25 cellular contexts compared by ENCODE assay signal in the genomic region with DNA sequence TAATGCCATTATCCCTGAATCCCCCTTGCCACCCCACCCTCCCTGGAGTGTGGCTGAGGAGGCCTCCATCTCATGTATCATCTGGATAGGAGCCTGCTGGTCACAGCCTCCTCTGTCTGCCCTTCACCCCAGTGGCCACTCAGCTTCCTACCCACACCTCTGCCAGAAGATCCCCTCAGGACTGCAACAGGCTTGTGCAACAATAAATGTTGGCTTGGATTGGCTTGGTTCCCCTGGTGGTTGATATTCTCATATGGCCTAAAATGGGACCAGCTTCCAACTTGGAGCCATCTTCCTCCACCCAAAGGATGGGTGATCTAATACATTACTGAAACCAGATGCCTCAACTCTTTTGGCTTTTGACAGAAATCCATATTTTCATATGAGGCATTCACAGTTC. TPM values are rescaled to one million over a fixed set of nuclear protein-coding genes. Genes with fewer than 3 reads are reported as not detected.
"Had no signal": no experiment of that assay in that cellular context is flagged by ENCODE, and none has a peak within 500 bp of the region (broad histone marks: within the 10 kb centered on the region; RNA-seq: fewer than 3 reads in every experiment).

No MANE protein-coding gene starts in this region.

- H3K36me3 Mint-ChIP-seq: natural killer cell treated with Interleukin-12 subunit alpha and Interleukin-12 subunit beta and Interleukin-15 and Interleukin-18, amount 100 ng/mL, for 72 hours had no signal

- H3K27me3 Mint-ChIP-seq: activated naive CD4-positive, alpha-beta T cell treated with anti-CD3 and anti-CD28 coated beads, Interleukin-2, amount 50 U/mL, for 24 hours; natural killer cell treated with Interleukin-12 subunit alpha and Interleukin-12 subunit beta and Interleukin-15 and Interleukin-18, amount 100 ng/mL, for 72 hours had no signal

- ATAC-seq: activated CD8-positive, alpha-beta T cell treated with anti-CD3 and anti-CD28 coated beads, Interleukin-2, amount 10 ng/mL, durations not matched to agents 7 days and 5 days; gastroesophageal sphincter; natural killer cell treated with Interleukin-12 subunit alpha and Interleukin-12 subunit beta and Interleukin-15 and Interleukin-18, amount 100 ng/mL, for 72 hours; psoas muscle; right cardiac atrium had no signal

- H3K4me3 ChIP-seq: colonic mucosa, dorsolateral prefrontal cortex, gastroesophageal sphincter, left ventricle myocardium inferior, ovary, psoas muscle, stomach, transverse colon, uterus had no signal

- H3K36me3 ChIP-seq: colonic mucosa, gastroesophageal sphincter, left ventricle myocardium inferior, neutrophil, ovary, transverse colon, uterus had no signal

- H3K27me3 ChIP-seq: colonic mucosa, dorsolateral prefrontal cortex, gastroesophageal sphincter, neutrophil, ovary, stomach, transverse colon, uterus had no signal

- H3K4me1 ChIP-seq: colonic mucosa, psoas muscle, uterus had no signal

- DNase-seq: activated CD4-positive, alpha-beta T cell treated with anti-CD3 and anti-CD28 coated beads for 1 hour; activated CD4-positive, alpha-beta T cell treated with anti-CD3 and anti-CD28 coated beads, Interleukin-2, amount 50 U/mL, for 1 hour; activated CD8-positive, alpha-beta T cell treated with anti-CD3 and anti-CD28 coated beads, Interleukin-2, amount 10 ng/mL, durations not matched to agents 7 days and 5 days; activated gamma-delta T cell; central memory CD4-positive, alpha-beta T cell; colonic mucosa; dorsolateral prefrontal cortex; endodermal cell; head of caudate nucleus; hypothalamus; left ventricle myocardium inferior; ovary; psoas muscle; right cardiac atrium; stimulated activated CD4-positive, alpha-beta T cell treated with anti-CD3 and anti-CD28 coated beads, Interleukin-1b, Interleukin-23, amount 100 ng/mL, for 48 hours; stomach; transverse colon; uterus had no signal

- H3K27ac ChIP-seq: colonic mucosa, dorsolateral prefrontal cortex, gastroesophageal sphincter, left ventricle myocardium inferior, neutrophil, ovary, psoas muscle, stomach, transverse colon, uterus had no signal

- H3K27ac Mint-ChIP-seq: activated CD8-positive, alpha-beta T cell treated with anti-CD3 and anti-CD28 coated beads, Interleukin-2, amount 10 ng/mL, durations not matched to agents 7 days and 5 days; activated T-helper 1 cell treated with anti-CD3 and anti-CD28 coated beads, Interleukin-12 subunit alpha, Interleukin-12 subunit beta, Interleukin-2, Interleukin-4 antibody, amounts not matched to agents 30 ng/mL and 10 ng/mL and 1 ng/mL, durations not matched to agents 14 hours and 24 hours and 36 hours; endodermal cell; natural killer cell treated with Interleukin-12 subunit alpha and Interleukin-12 subunit beta and Interleukin-15 and Interleukin-18, amount 100 ng/mL, for 72 hours; T-helper 2 cell treated with Interferon-gamma antibody and Interleukin-4, amounts not matched to agents 5 μg/mL and 100 μg/mL, for 36 hours had no signal

- H3K9me3 ChIP-seq: colonic mucosa, gastroesophageal sphincter, left ventricle myocardium inferior, neutrophil, ovary, psoas muscle, stomach, transverse colon, uterus had no signal

- H3K9me3 Mint-ChIP-seq: activated naive CD4-positive, alpha-beta T cell treated with anti-CD3 and anti-CD28 coated beads, Interleukin-2, amount 50 U/mL, for 24 hours; activated T-helper 1 cell treated with anti-CD3 and anti-CD28 coated beads, Interleukin-12 subunit alpha, Interleukin-12 subunit beta, Interleukin-2, Interleukin-4 antibody, amounts not matched to agents 30 ng/mL and 10 ng/mL and 1 ng/mL, durations not matched to agents 14 hours and 24 hours and 36 hours; endodermal cell; natural killer cell treated with Interleukin-12 subunit alpha and Interleukin-12 subunit beta and Interleukin-15 and Interleukin-18, amount 100 ng/mL, for 72 hours; T-helper 2 cell treated with Interferon-gamma antibody and Interleukin-4, amounts not matched to agents 5 μg/mL and 100 μg/mL, for 36 hours had no signal

- H3K4me3 Mint-ChIP-seq: activated CD8-positive, alpha-beta T cell treated with anti-CD3 and anti-CD28 coated beads, Interleukin-2, amount 10 ng/mL, durations not matched to agents 7 days and 5 days; activated naive CD4-positive, alpha-beta T cell treated with anti-CD3 and anti-CD28 coated beads, Interleukin-2, amount 50 U/mL, for 24 hours; activated T-helper 1 cell treated with anti-CD3 and anti-CD28 coated beads, Interleukin-12 subunit alpha, Interleukin-12 subunit beta, Interleukin-2, Interleukin-4 antibody, amounts not matched to agents 30 ng/mL and 10 ng/mL and 1 ng/mL, durations not matched to agents 14 hours and 24 hours and 36 hours; endodermal cell; natural killer cell treated with Interleukin-12 subunit alpha and Interleukin-12 subunit beta and Interleukin-15 and Interleukin-18, amount 100 ng/mL, for 72 hours; T-helper 2 cell treated with Interferon-gamma antibody and Interleukin-4, amounts not matched to agents 5 μg/mL and 100 μg/mL, for 36 hours had no signal

RNA-seq across cellular contexts. Expression of gene VIPR1, which starts 34.9 kb away (rescaled TPM):
- total RNA-seq: fibroblast of lung had no signal
